9 cellular contexts compared by ENCODE assay signal in the genomic region with DNA sequence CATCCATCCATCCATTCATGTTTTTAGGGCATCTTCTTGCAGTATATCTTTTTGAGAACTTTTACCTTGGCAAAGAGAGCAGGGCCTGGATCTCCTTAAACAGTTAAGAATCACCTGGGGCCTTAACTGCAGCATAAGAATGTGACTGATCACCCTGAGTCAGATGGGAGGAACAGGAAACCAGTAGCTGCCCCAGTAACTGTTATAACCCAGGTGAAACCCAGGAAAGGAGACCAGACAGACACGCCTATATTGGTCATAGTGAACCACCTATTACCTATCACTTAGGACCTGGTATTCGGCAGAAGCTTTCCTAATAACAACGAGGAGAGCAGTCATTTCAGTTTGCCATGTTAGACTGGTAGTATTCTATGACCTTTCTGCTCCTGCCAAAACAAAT. TPM values are rescaled to one million over a fixed set of nuclear protein-coding genes. Genes with fewer than 3 reads are reported as not detected.
DNase-seq lines count a peak whose midpoint lies in the region; ATAC-seq and TF ChIP-seq lines count a peak whose summit lies in the region.
"Had no signal": no experiment of that assay in that cellular context is flagged by ENCODE, and none has a peak within 500 bp of the region (broad histone marks: within the 10 kb centered on the region; RNA-seq: fewer than 3 reads in every experiment).

No MANE protein-coding gene starts in this region.

- intact Hi-C loops in Right ventricle myocardium superior (cut with DNase I): loop anchor here (2.0 to 10.0 kb wide), 2 partner anchors 220 to 418 kb away; no protein-coding TSS in a partner anchor
- intact Hi-C loops in cardiac septum (cut with DNase I): loop anchor here (1.0 to 5.0 kb wide), 3 partner anchors 101 to 418 kb away; a partner anchor contains a TSS
- intact Hi-C loops in uterus (cut with DNase I; ENCODE audit: low total_unique reads): loop anchor here (5.0 to 10.0 kb wide), 2 partner anchors 221 to 418 kb away; no protein-coding TSS in a partner anchor

- no peak overlapping the region for H3K4me3 ChIP-seq in uterus
- H3K4me3 ChIP-seq: BLaER1 had no signal

- DNase-seq in Right ventricle myocardium superior (no peak), cardiac septum (ENCODE audit: low spot score) (no peak), foreskin keratinocyte (peak; percentile 97 to 99), uterus (no peak), NCI-H1105 treated with DMSO at 0.1 percent for 48 hours (lab: John Stamatoyannopoulos, UW) (no peak), NOMO-1 (lab: John Stamatoyannopoulos, UW; ENCODE audit: unreplicated experiment in 2 of 2) (no peak)
- DNase-seq in stimulated activated naive CD4-positive, alpha-beta T cell treated with Interleukin-2 at 50 U/mL for 16 hours (lab: John Stamatoyannopoulos, UW): no peak

- no peaks in the 10 kb centered on the region for H3K27me3 ChIP-seq in foreskin keratinocyte
- no peaks in the 10 kb centered on the region for H3K27me3 ChIP-seq in uterus
- H3K27me3 ChIP-seq: BLaER1 had no signal

- H3K27ac ChIP-seq in foreskin keratinocyte (peak overlapping the region; percentile 97), uterus (peak overlapping the region; percentile 74 to 87)
- H3K27ac ChIP-seq: BLaER1 had no signal

- H3K36me3 ChIP-seq in uterus: no peaks in the 10 kb centered on the region

- H3K4me1 ChIP-seq in foreskin keratinocyte: peaks cover 30% of the 10 kb centered on the region
- H3K4me1 ChIP-seq in uterus: peaks cover 7 to 9% of the 10 kb centered on the region in 2 donors

- no peak for TF ChIP-seq POLR2A in uterus (IDR thresholded peaks at IDR 0.05)

- peak; percentile 39 for ATAC-seq in Right ventricle myocardium superior (ENCODE audit: poor library complexity)
- peak; percentile 51 for ATAC-seq in HG03457 (IDR thresholded peaks at IDR 0.05; ENCODE audit: unreplicated experiment)
- peak; percentile 90 for ATAC-seq in foreskin keratinocyte

- no peak for TF ChIP-seq CTCF in foreskin keratinocyte (conservative IDR thresholded peaks at IDR 0.05)
- TF ChIP-seq CTCF in uterus (IDR thresholded peaks at IDR 0.05): no peak

- no peaks in the 10 kb centered on the region for H3K9me3 ChIP-seq in uterus
- H3K9me3 ChIP-seq: BLaER1 had no signal

RNA-seq across cellular contexts. Expression of a gene that starts 43.4 kb away (rescaled TPM):
- total RNA-seq in Right ventricle myocardium superior (33.8 TPM), cardiac septum (34.6 TPM), foreskin keratinocyte (24.3 and 26.7 TPM in 2 replicates), uterus (100 to 1,000 TPM in 1 of 4 donors, 10 to 100 TPM in 3; 56.7 to 114 (median 80.1) TPM)
- 17.9 and 19.3 TPM in 2 replicates for polyA plus RNA-seq in foreskin keratinocyte

Comparison
In these comparisons a context has a peak if more than half of its experiments do, and no peak if none do; other contexts are left out.
1. ATAC-seq: peak in every context shown above with its lines; median percentile 90 in foreskin keratinocyte; 51 in HG03457; 39 in Right ventricle myocardium superior.
2. DNase-seq: peak in foreskin keratinocyte (2 of 2); none in Right ventricle myocardium superior (single experiment), cardiac septum (single experiment), uterus (0 of 2), NCI-H1105 treated with DMSO at 0.1 percent for 48 hours (single experiment), stimulated activated naive CD4-positive, alpha-beta T cell treated with Interleukin-2 at 50 U/mL for 16 hours (single experiment) and NOMO-1 (0 of 2).